Comparison of ENCODE assay signal across 16 cellular contexts in genomic region chr2:63053235-63053888, GRCh38. TPM values are rescaled to one million over a fixed set of nuclear protein-coding genes. Genes with fewer than 3 reads are reported as not detected.
DNase-seq lines count a peak whose midpoint lies in the region; ATAC-seq and TF ChIP-seq lines count a peak whose summit lies in the region.
"Had no signal": no experiment of that assay in that cellular context is flagged by ENCODE, and none has a peak within 500 bp of the region (broad histone marks: within the 10 kb centered on the region; RNA-seq: fewer than 3 reads in every experiment).

No MANE protein-coding gene starts in this region.

- no peak for DNase-seq in activated naive CD8-positive, alpha-beta T cell treated with anti-CD3 and anti-CD28 coated beads for 36 hours
- peak; percentile 8 to 11 for DNase-seq in activated T-cell treated with anti-CD3 and anti-CD28 coated beads, Interleukin-2, amount 50 U/mL, for 72 hours
- DNase-seq in stimulated activated naive CD8-positive, alpha-beta T cell treated with anti-CD3 and anti-CD28 coated beads, Interleukin-15, amount 100 ng/mL, for 72 hours, result peak; percentile 3 to 12
- no peak for DNase-seq in esophagus squamous epithelium (lab: John Stamatoyannopoulos, UW)
- DNase-seq in NCI-H524 treated with DMSO at 0.1 percent for 48 hours (lab: John Stamatoyannopoulos, UW), result no peak
- DNase-seq in breast epithelium (ENCODE audit: low spot score in 2 of 2), result no peak
- DNase-seq: activated effector memory CD4-positive, alpha-beta T cell treated with anti-CD3 and anti-CD28 coated beads, Interleukin-2, amount 50 U/mL, for 16 hours; central memory CD4-positive, alpha-beta T cell; NCI-H146; NCI-H774; nucleus accumbens had no signal

- H3K4me1 ChIP-seq in iPS-20b (ENCODE audit: insufficient read depth, low read length), result peaks cover 18% of the 10 kb centered on the region
- peaks cover 35 to 91% (median 55%) of the 10 kb centered on the region in 3 donors for H3K4me1 ChIP-seq in esophagus squamous epithelium
- peaks cover 0 to 9% of the 10 kb centered on the region in 2 donors for H3K4me1 ChIP-seq in breast epithelium

- H3K27ac Mint-ChIP-seq in activated naive CD8-positive, alpha-beta T cell, result no peak overlapping the region
- H3K27ac Mint-ChIP-seq in activated naive CD8-positive, alpha-beta T cell treated with anti-CD3 and anti-CD28 coated beads for 36 hours, result no peak overlapping the region
- H3K27ac Mint-ChIP-seq in activated T-cell treated with anti-CD3 and anti-CD28 coated beads, Interleukin-2, amount 50 U/mL, for 72 hours, result no peak overlapping the region
- peak overlapping the region in 1 of 2 donors; percentile 19 for H3K27ac Mint-ChIP-seq in stimulated activated naive CD8-positive, alpha-beta T cell treated with anti-CD3 and anti-CD28 coated beads, Interleukin-15, amount 100 ng/mL, for 72 hours

- TF ChIP-seq CTCF in esophagus squamous epithelium (IDR thresholded peaks at IDR 0.05) (no peak), breast epithelium (IDR thresholded peaks at IDR 0.05) (no peak)

- peaks cover 46% of the 10 kb centered on the region for H3K27me3 Mint-ChIP-seq in activated naive CD8-positive, alpha-beta T cell
- H3K27me3 Mint-ChIP-seq in activated naive CD8-positive, alpha-beta T cell treated with anti-CD3 and anti-CD28 coated beads for 36 hours, result peaks cover 92% of the 10 kb centered on the region
- peaks cover 89% of the 10 kb centered on the region for H3K27me3 Mint-ChIP-seq in activated T-cell treated with anti-CD3 and anti-CD28 coated beads, Interleukin-2, amount 50 U/mL, for 72 hours (ENCODE audit: low read depth)
- H3K27me3 Mint-ChIP-seq in stimulated activated naive CD8-positive, alpha-beta T cell treated with anti-CD3 and anti-CD28 coated beads, Interleukin-15, amount 100 ng/mL, for 72 hours, result peaks cover 98% of the 10 kb centered on the region

- H3K27me3 ChIP-seq in iPS-20b (ENCODE audit: insufficient read depth, low read length) (peaks cover 98% of the 10 kb centered on the region), esophagus squamous epithelium (peaks cover 3 to 100% (median 45%) of the 10 kb centered on the region in 4 donors), breast epithelium (peaks cover 7 to 85% of the 10 kb centered on the region in 2 donors)

- no peaks in the 10 kb centered on the region for H3K9me3 Mint-ChIP-seq in activated naive CD8-positive, alpha-beta T cell (ENCODE audit: low read depth)
- no peaks in the 10 kb centered on the region for H3K9me3 Mint-ChIP-seq in activated naive CD8-positive, alpha-beta T cell treated with anti-CD3 and anti-CD28 coated beads for 36 hours
- no peaks in the 10 kb centered on the region for H3K9me3 Mint-ChIP-seq in activated T-cell treated with anti-CD3 and anti-CD28 coated beads, Interleukin-2, amount 50 U/mL, for 72 hours
- H3K9me3 Mint-ChIP-seq in stimulated activated naive CD8-positive, alpha-beta T cell treated with anti-CD3 and anti-CD28 coated beads, Interleukin-15, amount 100 ng/mL, for 72 hours, result no peaks in the 10 kb centered on the region

- H3K36me3 Mint-ChIP-seq in activated naive CD8-positive, alpha-beta T cell, result no peaks in the 10 kb centered on the region
- peaks cover 2% of the 10 kb centered on the region for H3K36me3 Mint-ChIP-seq in activated naive CD8-positive, alpha-beta T cell treated with anti-CD3 and anti-CD28 coated beads for 36 hours
- H3K36me3 Mint-ChIP-seq in activated T-cell treated with anti-CD3 and anti-CD28 coated beads, Interleukin-2, amount 50 U/mL, for 72 hours (ENCODE audit: insufficient read depth in 2 of 2), result peaks cover 2 to 3% of the 10 kb centered on the region in 2 donors

- H3K27ac ChIP-seq in iPS-20b (ENCODE audit: low read length), result no peak overlapping the region
- no peak overlapping the region for H3K27ac ChIP-seq in esophagus squamous epithelium
- no peak overlapping the region for H3K27ac ChIP-seq in breast epithelium
- H3K27ac ChIP-seq: VCaP had no signal

- intact Hi-C loops in esophagus squamous epithelium (cut with DNase I), result no loop called here
- intact Hi-C loops in breast epithelium (cut with DNase I; ENCODE audit: low total_unique reads), result no loop called here

- TF ChIP-seq POLR2A in esophagus squamous epithelium (IDR thresholded peaks at IDR 0.05), result no peak
- TF ChIP-seq POLR2A in breast epithelium (IDR thresholded peaks at IDR 0.05), result no peak

- H3K9me3 ChIP-seq in iPS-20b (ENCODE audit: insufficient read depth, low read depth, low read length), result peaks cover 19% of the 10 kb centered on the region
- H3K9me3 ChIP-seq in esophagus squamous epithelium, result no peaks in the 10 kb centered on the region
- H3K9me3 ChIP-seq in breast epithelium, result peaks cover 0 to 16% of the 10 kb centered on the region in 2 donors

- peak overlapping the region; percentile 75 for H3K4me3 Mint-ChIP-seq in activated naive CD8-positive, alpha-beta T cell
- no peak overlapping the region for H3K4me3 Mint-ChIP-seq in activated naive CD8-positive, alpha-beta T cell treated with anti-CD3 and anti-CD28 coated beads for 36 hours
- H3K4me3 Mint-ChIP-seq in activated T-cell treated with anti-CD3 and anti-CD28 coated beads, Interleukin-2, amount 50 U/mL, for 72 hours, result peak overlapping the region; percentile 63 to 85
- H3K4me3 Mint-ChIP-seq in stimulated activated naive CD8-positive, alpha-beta T cell treated with anti-CD3 and anti-CD28 coated beads, Interleukin-15, amount 100 ng/mL, for 72 hours, result peak overlapping the region; percentile 76 to 90

- WGBS in esophagus squamous epithelium, 2 donors, result 60 to 75% methylated on average over 27 to 28 of the region's 31 CpGs

- no peak for ATAC-seq in activated T-cell treated with anti-CD3 and anti-CD28 coated beads, Interleukin-2, amount 50 U/mL, for 72 hours (replicated peaks in 1 of 2)
- no peak for ATAC-seq in stimulated activated naive CD8-positive, alpha-beta T cell treated with anti-CD3 and anti-CD28 coated beads, Interleukin-15, amount 100 ng/mL, for 72 hours
- ATAC-seq: Right ventricle myocardium inferior had no signal

- no peak overlapping the region for H3K9ac ChIP-seq in iPS-20b (ENCODE audit: low read depth, low read length)

- H3K36me3 ChIP-seq in iPS-20b (ENCODE audit: insufficient read depth, low read depth, low read length) (no peaks in the 10 kb centered on the region), esophagus squamous epithelium (no peaks in the 10 kb centered on the region), breast epithelium (no peaks in the 10 kb centered on the region)

- H3K4me3 ChIP-seq in iPS-20b (ENCODE audit: low read length), result peak overlapping the region; percentile 62; the same call in 1 of the 2 replicates
- peak overlapping the region in 1 of 4 donors; percentile 31 for H3K4me3 ChIP-seq in esophagus squamous epithelium
- H3K4me3 ChIP-seq in breast epithelium, result peak overlapping the region in 1 of 3 donors; percentile 51

- H3K4me1 Mint-ChIP-seq in activated naive CD8-positive, alpha-beta T cell (ENCODE audit: low read depth), result peaks cover 72% of the 10 kb centered on the region
- H3K4me1 Mint-ChIP-seq in activated naive CD8-positive, alpha-beta T cell treated with anti-CD3 and anti-CD28 coated beads for 36 hours, result peaks cover 69% of the 10 kb centered on the region
- H3K4me1 Mint-ChIP-seq in activated T-cell treated with anti-CD3 and anti-CD28 coated beads, Interleukin-2, amount 50 U/mL, for 72 hours (ENCODE audit: low read depth), result peaks cover 85% of the 10 kb centered on the region
- peaks cover 95% of the 10 kb centered on the region for H3K4me1 Mint-ChIP-seq in stimulated activated naive CD8-positive, alpha-beta T cell treated with anti-CD3 and anti-CD28 coated beads, Interleukin-15, amount 100 ng/mL, for 72 hours

RNA-seq across cellular contexts. Expression of gene OTX1, which starts 2.7 kb away (rescaled TPM):
- not detected for total RNA-seq in activated naive CD8-positive, alpha-beta T cell treated with anti-CD3 and anti-CD28 coated beads for 36 hours
- total RNA-seq in activated T-cell treated with anti-CD3 and anti-CD28 coated beads, Interleukin-2, amount 50 U/mL, for 72 hours, result under 1 TPM in 1 of 2 donors, not detected in 1; 0.07 TPM
- total RNA-seq in esophagus squamous epithelium, result 1 to 10 TPM in 1 of 4 donors, under 1 TPM in 1, not detected in 2; 0.85 to 2.6 TPM
- total RNA-seq in breast epithelium, result not detected
- total RNA-seq: kidney epithelial cell, Right ventricle myocardium inferior had no signal

Comparison
In these comparisons a context has a peak if more than half of its experiments do, and no peak if none do; other contexts are left out.
1. DNase-seq: peak in activated T-cell treated with anti-CD3 and anti-CD28 coated beads, Interleukin-2, amount 50 U/mL, for 72 hours (2 of 2) and stimulated activated naive CD8-positive, alpha-beta T cell treated with anti-CD3 and anti-CD28 coated beads, Interleukin-15, amount 100 ng/mL, for 72 hours (2 of 2); none in activated naive CD8-positive, alpha-beta T cell treated with anti-CD3 and anti-CD28 coated beads for 36 hours (single experiment), esophagus squamous epithelium (single experiment), NCI-H524 treated with DMSO at 0.1 percent for 48 hours (single experiment) and breast epithelium (0 of 2).